In the genomic region with DNA sequence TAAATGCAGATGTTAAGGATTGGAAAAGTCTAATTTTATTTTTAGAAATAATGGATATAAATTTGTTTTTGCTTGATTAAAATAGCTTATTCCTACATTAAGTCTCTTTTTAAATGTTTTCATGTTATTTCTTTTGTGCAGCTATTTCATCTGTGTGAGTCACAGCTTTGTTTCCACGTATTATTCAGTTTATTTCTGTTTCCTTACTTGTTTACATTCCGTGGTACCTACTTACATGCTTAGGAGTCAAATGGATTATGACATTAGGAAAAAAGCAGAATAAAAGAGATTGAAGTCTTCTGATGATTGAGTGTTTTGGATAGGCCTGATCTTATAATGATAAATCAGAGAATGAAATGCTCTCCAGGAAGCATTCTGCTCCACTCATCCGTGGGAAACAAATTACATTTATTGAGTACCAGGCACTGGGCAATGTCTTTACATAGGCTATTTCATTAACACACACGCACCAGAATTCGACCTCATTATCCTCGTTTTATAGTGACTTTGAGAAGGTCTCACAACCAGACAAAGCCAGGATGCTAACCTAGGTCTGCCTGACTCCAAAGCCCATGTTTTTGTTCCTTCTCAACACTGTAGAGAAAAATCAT, we compare ENCODE assay signal across 16 cellular contexts. TPM values are rescaled to one million over a fixed set of nuclear protein-coding genes. Genes with fewer than 3 reads are reported as not detected.
A peak's percentile ranks its signal among the peaks of the same experiment; 100 is the strongest.
DNase-seq lines count a peak whose midpoint lies in the region; TF ChIP-seq lines count a peak whose summit lies in the region.
"Had no signal": no experiment of that assay in that cellular context is flagged by ENCODE, and none has a peak within 500 bp of the region (broad histone marks: within the 10 kb centered on the region; RNA-seq: fewer than 3 reads in every experiment).

No MANE protein-coding gene starts in this region.

- in situ Hi-C loops in astrocyte of the spinal cord (cut with HindIII; ENCODE audit: low sequenced_read_pairs): no loop called here

- intact Hi-C loops in PC-9 (cut with micrococcal nuclease; ENCODE audit: unreplicated experiment): no loop called here

- H3K9me3 Mint-ChIP-seq in activated T-cell treated with anti-CD3 and anti-CD28 coated beads, Interleukin-2, amount 50 U/mL, for 24 hours: no peaks in the 10 kb centered on the region
- H3K9me3 Mint-ChIP-seq: activated naive CD4-positive, alpha-beta T cell treated with anti-CD3 and anti-CD28 coated beads for 36 hours; natural killer cell had no signal

- H3K27ac ChIP-seq in mesenchymal stem cell (ENCODE audit: low read length, poor library complexity, severe bottlenecking): no peak overlapping the region
- H3K27ac ChIP-seq in urinary bladder (ENCODE audit: low read depth): peak overlapping the region; percentile 41
- no peak overlapping the region for H3K27ac ChIP-seq in PC-9
- H3K27ac ChIP-seq in MM.1S (ENCODE audit: low read length): no peak overlapping the region

- no peaks in the 10 kb centered on the region for H3K9me2 ChIP-seq in PC-9 (ENCODE audit: insufficient read depth)
- H3K9me2 ChIP-seq in MM.1S (replicated peaks; ENCODE audit: insufficient read depth, low read length): no peaks in the 10 kb centered on the region

- no peak for DNase-seq in activated T-cell treated with anti-CD3 and anti-CD28 coated beads, Interleukin-2, amount 50 U/mL, for 24 hours
- no peak for DNase-seq in activated T-cell treated with anti-CD3 and anti-CD28 coated beads, Interleukin-2, amount 50 U/mL, for 1 hour
- DNase-seq in astrocyte of the spinal cord (ENCODE audit: low read depth, low spot score): peak; percentile 55
- DNase-seq in mesenchymal stem cell: peak; percentile 63
- DNase-seq in PC-9: no peak
- no peak for DNase-seq in MM.1S
- DNase-seq in OCI-M2 (lab: John Stamatoyannopoulos, UW; ENCODE audit: unreplicated experiment): no peak
- DNase-seq: activated CD8-positive, alpha-beta memory T cell treated with anti-CD3 and anti-CD28 coated beads, Interleukin-2, amount 50 U/mL, for 4 hours; activated naive CD4-positive, alpha-beta T cell treated with anti-CD3 and anti-CD28 coated beads for 36 hours; GOT3; left cardiac atrium; natural killer cell; NCI-H1048; NCI-H226; stimulated activated naive CD8-positive, alpha-beta T cell treated with anti-CD3 and anti-CD28 coated beads, Interleukin-15, Interleukin-2, amounts not matched to agents 100 U/mL and 50 U/mL, for 24 hours had no signal

- CTCF ChIA-PET in PC-9 (lab: Charles Lee): interaction anchor here (0.6 to 1.1 kb wide), 6 partner anchors 16 to 1887 kb away, joined by 3 to 8 read pairs (median 3); no protein-coding TSS in a partner anchor

- no peak overlapping the region for H2AFZ ChIP-seq in mesenchymal stem cell (ENCODE audit: low read depth, low read length)
- no peak overlapping the region for H2AFZ ChIP-seq in PC-9
- no peak overlapping the region for H2AFZ ChIP-seq in MM.1S (ENCODE audit: low read length)

- no peaks in the 10 kb centered on the region for H3K27me3 Mint-ChIP-seq in activated T-cell treated with anti-CD3 and anti-CD28 coated beads, Interleukin-2, amount 50 U/mL, for 24 hours

- POLR2A ChIA-PET in PC-9 (lab: Charles Lee; ENCODE audit: unreplicated experiment): interaction anchor here (0.6 to 0.7 kb wide), 2 partner anchors 12 to 217 kb away, joined by 4 to 5 read pairs; partner anchors contain the start of gene PXYLP1

- H3K4me1 ChIP-seq in mesenchymal stem cell (ENCODE audit: control insufficient read depth, insufficient read depth, low read depth, low read length): no peaks in the 10 kb centered on the region
- H3K4me1 ChIP-seq in urinary bladder (ENCODE audit: insufficient read depth): no peaks in the 10 kb centered on the region
- H3K4me1 ChIP-seq in PC-9 (replicated peaks; ENCODE audit: insufficient read depth): no peaks in the 10 kb centered on the region
- H3K4me1 ChIP-seq in MM.1S (ENCODE audit: low read length): peaks cover 34% of the 10 kb centered on the region

- peaks cover 36% of the 10 kb centered on the region for H3K36me3 Mint-ChIP-seq in activated T-cell treated with anti-CD3 and anti-CD28 coated beads, Interleukin-2, amount 50 U/mL, for 24 hours (ENCODE audit: low read depth)

- H3K36me3 ChIP-seq in mesenchymal stem cell (ENCODE audit: control insufficient read depth in 1 of 2, insufficient read depth in 2 of 2, low read depth in 1 of 2, low read length in 2 of 2): peaks cover 13 to 55% of the 10 kb centered on the region in 2 experiments
- no peaks in the 10 kb centered on the region for H3K36me3 ChIP-seq in urinary bladder (ENCODE audit: insufficient read depth)
- H3K36me3 ChIP-seq in PC-9 (ENCODE audit: low read depth): no peaks in the 10 kb centered on the region
- H3K36me3 ChIP-seq in MM.1S (replicated peaks; ENCODE audit: insufficient read depth, low read length): peaks cover 45% of the 10 kb centered on the region

- peak overlapping the region; percentile 67 for H3K27ac Mint-ChIP-seq in activated T-cell treated with anti-CD3 and anti-CD28 coated beads, Interleukin-2, amount 50 U/mL, for 24 hours
- H3K27ac Mint-ChIP-seq: activated naive CD4-positive, alpha-beta T cell treated with anti-CD3 and anti-CD28 coated beads for 36 hours had no signal

- H4K91ac ChIP-seq in mesenchymal stem cell (ENCODE audit: low read length): no peak overlapping the region

- H3K4me3 ChIP-seq in astrocyte of the spinal cord (ENCODE audit: low read depth, low read length) (no peak overlapping the region), mesenchymal stem cell (ENCODE audit: insufficient read depth in 1 of 2, low read depth in 1 of 2, low read length in 2 of 2) (no peak overlapping the region), urinary bladder (ENCODE audit: low read depth, low read length) (no peak overlapping the region), PC-9 (no peak overlapping the region), MM.1S (ENCODE audit: low read length) (no peak overlapping the region)

- peaks cover 21% of the 10 kb centered on the region for H3K79me1 ChIP-seq in mesenchymal stem cell (replicated peaks; ENCODE audit: low read length, poor library complexity, severe bottlenecking)

- H3K9ac ChIP-seq in mesenchymal stem cell (ENCODE audit: low read length): peak overlapping the region; percentile 52
- no peak overlapping the region for H3K9ac ChIP-seq in MM.1S (ENCODE audit: low read length)

- no peak overlapping the region for H3K18ac ChIP-seq in mesenchymal stem cell (ENCODE audit: low read depth in 1 of 2, low read length in 2 of 2)

- no peak overlapping the region for H3K4me3 Mint-ChIP-seq in activated T-cell treated with anti-CD3 and anti-CD28 coated beads, Interleukin-2, amount 50 U/mL, for 24 hours
- H3K4me3 Mint-ChIP-seq: activated naive CD4-positive, alpha-beta T cell treated with anti-CD3 and anti-CD28 coated beads for 36 hours; natural killer cell had no signal

- H2BK15ac ChIP-seq in mesenchymal stem cell (ENCODE audit: low read depth, poor library complexity, severe bottlenecking): no peak overlapping the region

- no peak overlapping the region for H4K8ac ChIP-seq in mesenchymal stem cell (ENCODE audit: low read length)

- no peak overlapping the region for H2BK12ac ChIP-seq in mesenchymal stem cell (ENCODE audit: low read length in 2 of 2)

- no peak overlapping the region for H2BK5ac ChIP-seq in mesenchymal stem cell (ENCODE audit: low read depth, low read length, poor library complexity, severe bottlenecking)

- H3K9me3 ChIP-seq in mesenchymal stem cell (ENCODE audit: control insufficient read depth, low read length) (peaks cover under 1% of the 10 kb centered on the region), PC-9 (ENCODE audit: insufficient read depth, low read depth) (no peaks in the 10 kb centered on the region), MM.1S (replicated peaks; ENCODE audit: insufficient read depth, low read length) (no peaks in the 10 kb centered on the region)

- no peak overlapping the region for H3K4me2 ChIP-seq in mesenchymal stem cell (ENCODE audit: low read length, poor library complexity, severe bottlenecking)
- no peak overlapping the region for H3K4me2 ChIP-seq in PC-9
- no peak overlapping the region for H3K4me2 ChIP-seq in MM.1S (ENCODE audit: low read depth, low read length)

- H3K4me1 Mint-ChIP-seq in activated T-cell treated with anti-CD3 and anti-CD28 coated beads, Interleukin-2, amount 50 U/mL, for 24 hours (ENCODE audit: low read depth): peaks cover 13% of the 10 kb centered on the region
- H3K4me1 Mint-ChIP-seq: natural killer cell had no signal

- no TSS peak for BruUV-seq in PC-9 (replicated peaks; lab: Mats Ljungman, UMichigan)

- H4K20me1 ChIP-seq in PC-9 (ENCODE audit: insufficient read depth): no peaks in the 10 kb centered on the region
- peaks cover 64% of the 10 kb centered on the region for H4K20me1 ChIP-seq in MM.1S (ENCODE audit: insufficient read depth, low read length)

- H3K14ac ChIP-seq in mesenchymal stem cell (ENCODE audit: low read length in 2 of 2): no peak overlapping the region

- H3F3A ChIP-seq in PC-9 (ENCODE audit: insufficient read depth, low read depth): no peaks in the 10 kb centered on the region
- H3F3A ChIP-seq in MM.1S (ENCODE audit: insufficient read depth, low read length): peaks cover 95% of the 10 kb centered on the region

- H3K27me3 ChIP-seq in mesenchymal stem cell (ENCODE audit: control insufficient read depth in 1 of 2, insufficient read depth in 1 of 2, low read length in 2 of 2): no peaks in the 10 kb centered on the region
- no peaks in the 10 kb centered on the region for H3K27me3 ChIP-seq in PC-9 (ENCODE audit: insufficient read depth, low read depth)
- no peaks in the 10 kb centered on the region for H3K27me3 ChIP-seq in MM.1S (replicated peaks; ENCODE audit: insufficient read depth, low read length)

- whole genome bisulfite sequencing in mesenchymal stem cell: 59% methylated on average over 5 of the region's 6 CpGs
- 33% methylated on average over 6 of the region's 6 CpGs for WGBS in urinary bladder

- H2BK120ac ChIP-seq in mesenchymal stem cell (ENCODE audit: low read depth, low read length): no peak overlapping the region

- no peak overlapping the region for H2AK5ac ChIP-seq in mesenchymal stem cell (ENCODE audit: low read length, severe bottlenecking)

- no peak overlapping the region for H3K4ac ChIP-seq in mesenchymal stem cell (ENCODE audit: low read depth in 1 of 2, low read length in 2 of 2)

- H3K79me2 ChIP-seq in PC-9 (ENCODE audit: low read depth) (no peaks in the 10 kb centered on the region), MM.1S (ENCODE audit: low read length) (peaks cover 51% of the 10 kb centered on the region)

- TF ChIP-seq CTCF in astrocyte of the spinal cord (IDR thresholded peaks at IDR 0.05; ENCODE audit: low read depth, low read length) (no peak), PC-9 (conservative IDR thresholded peaks at IDR 0.05) (no peak), MM.1S (IDR thresholded peaks at IDR 0.05; ENCODE audit: low read length) (no peak)

- H3K23ac ChIP-seq in mesenchymal stem cell (ENCODE audit: low read length in 2 of 2): no peak overlapping the region

RNA-seq across cellular contexts. Expression of gene RASA2, which starts 38.1 kb away (rescaled TPM):
- 3.9 TPM for polyA plus RNA-seq in mesenchymal stem cell (2013, experiment 1 of 2)
- polyA plus RNA-seq in mesenchymal stem cell (2013, experiment 2 of 2): 4.1 TPM
- total RNA-seq in urinary bladder (38.8 TPM), PC-9 (2021) (17.1 and 18.4 TPM in 2 replicates)
- polyA plus RNA-seq in urinary bladder: 5.9 TPM

Comparison
In these comparisons a context has a peak if more than half of its experiments do, and no peak if none do; other contexts are left out.
1. DNase-seq: peak in astrocyte of the spinal cord (single experiment) and mesenchymal stem cell (single experiment); none in activated T-cell treated with anti-CD3 and anti-CD28 coated beads, Interleukin-2, amount 50 U/mL, for 24 hours (single experiment), activated T-cell treated with anti-CD3 and anti-CD28 coated beads, Interleukin-2, amount 50 U/mL, for 1 hour (single experiment), PC-9 (0 of 2), MM.1S (single experiment) and OCI-M2 (single experiment).